14 cellular contexts compared by ENCODE assay signal in genomic region chr15:100705065-100705464, GRCh38.
"Had no signal": no experiment of that assay in that cellular context is flagged by ENCODE, and none has a peak within 500 bp of the region (broad histone marks: within the 10 kb centered on the region; RNA-seq: fewer than 3 reads in every experiment).

No MANE protein-coding gene starts in this region.

- H3K4me1 ChIP-seq: body of pancreas, tibial artery, vagina had no signal

- DNase-seq: activated CD4-positive, alpha-beta memory T cell treated with anti-CD3 and anti-CD28 coated beads, Interleukin-2, amount 10 ng/mL, durations not matched to agents 7 days and 5 days; activated CD4-positive, alpha-beta T cell treated with anti-CD3 and anti-CD28 coated beads for 36 hours; activated gamma-delta T cell; activated T-cell treated with anti-CD3 and anti-CD28 coated beads, Interleukin-2, amount 50 U/mL, for 48 hours; amniotic stem cell; effector memory CD4-positive, alpha-beta T cell; naive thymus-derived CD8-positive, alpha-beta T cell; stimulated activated CD4-positive, alpha-beta T cell treated with anti-CD3 and anti-CD28 coated beads, Interleukin-2, amount 100 ng/mL, for 48 hours; T-helper 1 cell; tibial artery had no signal

- H3K4me3 ChIP-seq: body of pancreas, tibial artery, vagina had no signal

- H3K27me3 ChIP-seq: body of pancreas, tibial artery, vagina had no signal

- H3K27ac ChIP-seq: body of pancreas, neutrophil, tibial artery, vagina had no signal

- H3K9me3 ChIP-seq: neutrophil, tibial artery, vagina had no signal

- H3K36me3 ChIP-seq: neutrophil, tibial artery, vagina had no signal

- ATAC-seq: activated CD4-positive, alpha-beta T cell treated with anti-CD3 and anti-CD28 coated beads for 36 hours; body of pancreas; naive thymus-derived CD8-positive, alpha-beta T cell; stimulated activated memory B cell treated with anti-CD40 and anti-IgM and Interleukin-4, amounts not matched to agents 10 μg/mL and 1 μg/mL and 100 μg/mL, for 72 hours had no signal
